ENCODE assay signal across 8 cellular contexts in genomic region chr12:54125950-54126695, GRCh38.
DNase-seq lines count a peak whose midpoint lies in the region; ATAC-seq and TF ChIP-seq lines count a peak whose summit lies in the region.

No MANE protein-coding gene starts in this region.

- H3K9ac ChIP-seq in duodenal mucosa (ENCODE audit: low read depth in 1 of 2, low read length in 2 of 2), result peak overlapping the region; percentile 52 to 56

- H3K9me3 ChIP-seq in duodenal mucosa (ENCODE audit: control insufficient read depth in 1 of 2, low read length in 2 of 2) (no peaks in the 10 kb centered on the region), mucosa of descending colon (no peaks in the 10 kb centered on the region), uterus (no peaks in the 10 kb centered on the region)

- no peaks in the 10 kb centered on the region for H3K36me3 Mint-ChIP-seq in activated CD8-positive, alpha-beta T cell treated with anti-CD3 and anti-CD28 coated beads for 36 hours (ENCODE audit: low read depth)
- H3K36me3 Mint-ChIP-seq in activated CD8-positive, alpha-beta T cell treated with anti-CD3 and anti-CD28 coated beads, Interleukin-2, amount 10 ng/mL, durations not matched to agents 7 days and 5 days (ENCODE audit: low read depth), result peaks cover 2% of the 10 kb centered on the region

- POLR2A ChIA-PET in activated CD8-positive, alpha-beta T cell treated with anti-CD3 and anti-CD28 coated beads for 36 hours (lab: Charles Lee), result no interaction called here
- POLR2A ChIA-PET in activated CD8-positive, alpha-beta T cell treated with anti-CD3 and anti-CD28 coated beads, Interleukin-2, amount 10 ng/mL, durations not matched to agents 7 days and 5 days (lab: Charles Lee), result no interaction called here

- CTCF ChIA-PET in activated CD8-positive, alpha-beta T cell treated with anti-CD3 and anti-CD28 coated beads for 36 hours (lab: Charles Lee), result no interaction called here
- CTCF ChIA-PET in activated CD8-positive, alpha-beta T cell treated with anti-CD3 and anti-CD28 coated beads, Interleukin-2, amount 10 ng/mL, durations not matched to agents 7 days and 5 days (lab: Charles Lee), result no interaction called here

- DNase-seq in activated CD8-positive, alpha-beta T cell treated with anti-CD3 and anti-CD28 coated beads for 36 hours, result peak; percentile 14
- no peak for DNase-seq in activated CD8-positive, alpha-beta T cell treated with anti-CD3 and anti-CD28 coated beads, Interleukin-2, amount 10 ng/mL, durations not matched to agents 7 days and 5 days
- peak in 2 of 3 donors; percentile 21 to 31 for DNase-seq in mucosa of descending colon
- DNase-seq in uterus, result peak; percentile 43 to 61
- no peak for DNase-seq in NCI-H2196 (lab: John Stamatoyannopoulos, UW; ENCODE audit: unreplicated experiment)
- no peak for DNase-seq in activated gamma-delta T cell treated with Interleukin-2 at 50 U/mL for 16 hours

- no peak overlapping the region for H3K27ac Mint-ChIP-seq in activated CD8-positive, alpha-beta T cell treated with anti-CD3 and anti-CD28 coated beads for 36 hours
- no peak overlapping the region for H3K27ac Mint-ChIP-seq in activated CD8-positive, alpha-beta T cell treated with anti-CD3 and anti-CD28 coated beads, Interleukin-2, amount 10 ng/mL, durations not matched to agents 7 days and 5 days

- peak overlapping the region; percentile 45 for H3K4me3 Mint-ChIP-seq in activated CD8-positive, alpha-beta T cell treated with anti-CD3 and anti-CD28 coated beads for 36 hours
- no peak overlapping the region for H3K4me3 Mint-ChIP-seq in activated CD8-positive, alpha-beta T cell treated with anti-CD3 and anti-CD28 coated beads, Interleukin-2, amount 10 ng/mL, durations not matched to agents 7 days and 5 days

- peak in 1 of 2 donors; percentile 16 for TF ChIP-seq POLR2A in uterus (IDR thresholded peaks at IDR 0.05)

- H3K4me3 ChIP-seq in duodenal mucosa (ENCODE audit: low read depth in 1 of 2, low read length in 2 of 2) (peak overlapping the region; percentile 66 to 74), mucosa of descending colon (no peak overlapping the region), uterus (peak overlapping the region; percentile 50 to 73)

- no peak for TF ChIP-seq CTCF in activated CD8-positive, alpha-beta T cell treated with anti-CD3 and anti-CD28 coated beads for 36 hours (IDR thresholded peaks at IDR 0.05)
- TF ChIP-seq CTCF in mucosa of descending colon (IDR thresholded peaks at IDR 0.05), result no peak
- TF ChIP-seq CTCF in uterus (IDR thresholded peaks at IDR 0.05), result no peak

- intact Hi-C loops in activated CD8-positive, alpha-beta T cell treated with anti-CD3 and anti-CD28 coated beads for 36 hours (cut with micrococcal nuclease), result no loop called here
- intact Hi-C loops in mucosa of descending colon (cut with DNase I, micrococcal nuclease), result no loop called here
- intact Hi-C loops in uterus (cut with DNase I; ENCODE audit: low total_unique reads), result no loop called here

- ATAC-seq in activated CD8-positive, alpha-beta T cell treated with anti-CD3 and anti-CD28 coated beads for 36 hours, result peak; percentile 58
- no peak for ATAC-seq in activated CD8-positive, alpha-beta T cell treated with anti-CD3 and anti-CD28 coated beads, Interleukin-2, amount 10 ng/mL, durations not matched to agents 7 days and 5 days
- ATAC-seq in mucosa of descending colon, result peak; percentile 49
- no peak for ATAC-seq in GM19397 (IDR thresholded peaks at IDR 0.05; ENCODE audit: unreplicated experiment)

- peaks cover 13 to 29% of the 10 kb centered on the region in 2 donors for H3K27me3 ChIP-seq in duodenal mucosa (ENCODE audit: control insufficient read depth in 1 of 2, insufficient read depth in 2 of 2, low read length in 2 of 2)
- H3K27me3 ChIP-seq in uterus, result peaks cover 0 to 18% of the 10 kb centered on the region in 2 donors

- H3K27ac ChIP-seq in duodenal mucosa (ENCODE audit: low read depth, low read length), result peak overlapping the region; percentile 67
- peak overlapping the region; percentile 70 to 71 for H3K27ac ChIP-seq in uterus

- H3K36me3 ChIP-seq in duodenal mucosa (ENCODE audit: control insufficient read depth in 1 of 2, insufficient read depth in 2 of 2, low read length in 2 of 2) (no peaks in the 10 kb centered on the region), mucosa of descending colon (ENCODE audit: low read depth) (no peaks in the 10 kb centered on the region), uterus (no peaks in the 10 kb centered on the region)

- H3K9me3 Mint-ChIP-seq in activated CD8-positive, alpha-beta T cell treated with anti-CD3 and anti-CD28 coated beads for 36 hours, result no peaks in the 10 kb centered on the region
- H3K9me3 Mint-ChIP-seq in activated CD8-positive, alpha-beta T cell treated with anti-CD3 and anti-CD28 coated beads, Interleukin-2, amount 10 ng/mL, durations not matched to agents 7 days and 5 days (ENCODE audit: insufficient read depth), result no peaks in the 10 kb centered on the region

- peaks cover 17% of the 10 kb centered on the region for H3K4me1 Mint-ChIP-seq in activated CD8-positive, alpha-beta T cell treated with anti-CD3 and anti-CD28 coated beads for 36 hours (ENCODE audit: low read depth)
- peaks cover 12% of the 10 kb centered on the region for H3K4me1 Mint-ChIP-seq in activated CD8-positive, alpha-beta T cell treated with anti-CD3 and anti-CD28 coated beads, Interleukin-2, amount 10 ng/mL, durations not matched to agents 7 days and 5 days (ENCODE audit: low read depth)

- H3K27me3 Mint-ChIP-seq in activated CD8-positive, alpha-beta T cell treated with anti-CD3 and anti-CD28 coated beads for 36 hours, result peaks cover 54% of the 10 kb centered on the region
- H3K27me3 Mint-ChIP-seq in activated CD8-positive, alpha-beta T cell treated with anti-CD3 and anti-CD28 coated beads, Interleukin-2, amount 10 ng/mL, durations not matched to agents 7 days and 5 days (ENCODE audit: low read depth), result peaks cover 87% of the 10 kb centered on the region

- H3K4me1 ChIP-seq in duodenal mucosa (ENCODE audit: control insufficient read depth in 1 of 2, insufficient read depth in 2 of 2, low read length in 2 of 2), result peaks cover 3 to 8% of the 10 kb centered on the region in 2 donors
- H3K4me1 ChIP-seq in mucosa of descending colon (ENCODE audit: low read depth), result no peaks in the 10 kb centered on the region
- H3K4me1 ChIP-seq in uterus, result no peaks in the 10 kb centered on the region

Comparison
In these comparisons a context has a peak if more than half of its experiments do, and no peak if none do; other contexts are left out.
1. ATAC-seq: peak in activated CD8-positive, alpha-beta T cell treated with anti-CD3 and anti-CD28 coated beads for 36 hours (single experiment) and mucosa of descending colon (single experiment); none in activated CD8-positive, alpha-beta T cell treated with anti-CD3 and anti-CD28 coated beads, Interleukin-2, amount 10 ng/mL, durations not matched to agents 7 days and 5 days (single experiment) and GM19397 (single experiment).
2. DNase-seq: peak in activated CD8-positive, alpha-beta T cell treated with anti-CD3 and anti-CD28 coated beads for 36 hours (single experiment), mucosa of descending colon (2 of 3) and uterus (2 of 2); none in activated CD8-positive, alpha-beta T cell treated with anti-CD3 and anti-CD28 coated beads, Interleukin-2, amount 10 ng/mL, durations not matched to agents 7 days and 5 days (single experiment), NCI-H2196 (single experiment) and activated gamma-delta T cell treated with Interleukin-2 at 50 U/mL for 16 hours (single experiment).